Comparison of ENCODE assay signal across 10 cellular contexts in genomic region chr14:51014086-51014485, GRCh38.
DNase-seq lines count a peak whose midpoint lies in the region; ATAC-seq and TF ChIP-seq lines count a peak whose summit lies in the region.
"Had no signal": no experiment of that assay in that cellular context is flagged by ENCODE, and none has a peak within 500 bp of the region (broad histone marks: within the 10 kb centered on the region; RNA-seq: fewer than 3 reads in every experiment).

No MANE protein-coding gene starts in this region.

- H3K4me3 ChIP-seq in HFF-Myc (replicated peaks; ENCODE audit: low read depth, low read length), result no peak overlapping the region
- H3K4me3 ChIP-seq in mucosa of descending colon, result no peak overlapping the region

- H3K4me1 ChIP-seq in mucosa of descending colon (ENCODE audit: low read depth), result no peaks in the 10 kb centered on the region

- no peak for TF ChIP-seq CTCF in HFF-Myc (IDR thresholded peaks at IDR 0.05; ENCODE audit: low read depth, low read length, missing control alignments)
- TF ChIP-seq CTCF in mucosa of descending colon (IDR thresholded peaks at IDR 0.05), result no peak

- H3K9me3 ChIP-seq in mucosa of descending colon, result no peaks in the 10 kb centered on the region

- DNase-seq in AG08395 (ENCODE audit: low spot score), result peak; percentile 82
- peak; percentile 19 for DNase-seq in HFF-Myc (ENCODE audit: extremely low read depth, low read depth)
- DNase-seq in mucosa of descending colon, result no peak
- DNase-seq in NCI-H146 (lab: John Stamatoyannopoulos, UW), result no peak
- no peak for DNase-seq in NCI-H510A (lab: John Stamatoyannopoulos, UW)
- DNase-seq in AML-193 (lab: John Stamatoyannopoulos, UW), result no peak
- DNase-seq: foreskin melanocyte, NCI-H1436 treated with DMSO at 0.1 percent for 48 hours had no signal

- H3K27ac ChIP-seq in cingulate gyrus (ENCODE audit: low read depth, low read length), result peak overlapping the region; percentile 63

- H3K36me3 ChIP-seq in mucosa of descending colon (ENCODE audit: low read depth), result no peaks in the 10 kb centered on the region

- ATAC-seq in mucosa of descending colon (peak; percentile 53), HG02610 (IDR thresholded peaks at IDR 0.05; ENCODE audit: unreplicated experiment) (no peak)

- intact Hi-C loops in mucosa of descending colon (cut with DNase I, micrococcal nuclease), result no loop called here

Comparison
In these comparisons a context has a peak if more than half of its experiments do, and no peak if none do; other contexts are left out.
1. DNase-seq: peak in AG08395 (single experiment) and HFF-Myc (single experiment); none in mucosa of descending colon (0 of 3), NCI-H146 (single experiment), NCI-H510A (single experiment) and AML-193 (0 of 2).